10 cellular contexts compared by ENCODE assay signal in genomic region chr4:153655928-153656327, GRCh38. TPM values are rescaled to one million over a fixed set of nuclear protein-coding genes. Genes with fewer than 3 reads are reported as not detected.
DNase-seq lines count a peak whose midpoint lies in the region; ATAC-seq and TF ChIP-seq lines count a peak whose summit lies in the region.
"Had no signal": no experiment of that assay in that cellular context is flagged by ENCODE, and none has a peak within 500 bp of the region (broad histone marks: within the 10 kb centered on the region; RNA-seq: fewer than 3 reads in every experiment).

No MANE protein-coding gene starts in this region.

- H3K4me3 ChIP-seq in RWPE2 (ENCODE audit: severe bottlenecking) (no peak overlapping the region), epithelial cell of esophagus (ENCODE audit: low read length) (no peak overlapping the region), mononuclear cell (ENCODE audit: low read length) (peak overlapping the region; percentile 39), tibial nerve (peak overlapping the region in 1 of 4 donors; percentile 21)

- ATAC-seq in RWPE2 (ENCODE audit: low read depth) (peak; percentile 26; the same call in 2 of the 3 replicates), HG03175 (IDR thresholded peaks at IDR 0.05; ENCODE audit: unreplicated experiment) (no peak)

- TF ChIP-seq CTCF in RWPE2 (IDR thresholded peaks at IDR 0.05; ENCODE audit: poor library complexity, severe bottlenecking) (no peak), epithelial cell of esophagus (IDR thresholded peaks at IDR 0.05; ENCODE audit: insufficient read depth, low read depth, low read length, missing control alignments) (no peak), tibial nerve (IDR thresholded peaks at IDR 0.05) (no peak)

- H3K27ac ChIP-seq in RWPE2 (ENCODE audit: poor library complexity, severe bottlenecking), result no peak overlapping the region
- peak overlapping the region in 2 of 4 donors; percentile 55 to 75 for H3K27ac ChIP-seq in tibial nerve

- no peak for TF ChIP-seq POLR2A in tibial nerve (IDR thresholded peaks at IDR 0.05)

- H3K9me3 ChIP-seq in RWPE2 (ENCODE audit: severe bottlenecking) (no peaks in the 10 kb centered on the region), mononuclear cell (ENCODE audit: low read depth, low read length) (no peaks in the 10 kb centered on the region), tibial nerve (no peaks in the 10 kb centered on the region)

- H3K27me3 ChIP-seq in RWPE2 (ENCODE audit: insufficient read depth, poor library complexity, severe bottlenecking) (no peaks in the 10 kb centered on the region), mononuclear cell (ENCODE audit: insufficient read depth, low read length) (no peaks in the 10 kb centered on the region), tibial nerve (no peaks in the 10 kb centered on the region)

- H3K36me3 ChIP-seq in RWPE2 (ENCODE audit: low read depth) (no peaks in the 10 kb centered on the region), tibial nerve (no peaks in the 10 kb centered on the region)

- H3K4me1 ChIP-seq in RWPE2 (ENCODE audit: insufficient read depth, poor library complexity, severe bottlenecking), result peaks cover 31% of the 10 kb centered on the region
- peaks cover 90% of the 10 kb centered on the region for H3K4me1 ChIP-seq in mononuclear cell (ENCODE audit: insufficient read depth, low read length)
- peaks cover 0 to 6% (median 0%) of the 10 kb centered on the region in 4 donors for H3K4me1 ChIP-seq in tibial nerve

- WGBS in tibial nerve, 2 donors, result 53 to 59% methylated on average over 4 of the region's 4 CpGs

- DNase-seq in RWPE2 (ENCODE audit: low spot score), result no peak
- peak; percentile 76 for DNase-seq in epithelial cell of esophagus (ENCODE audit: low read depth)
- DNase-seq in tibial nerve (ENCODE audit: low spot score in 2 of 2), result peak; percentile 60 to 64
- no peak for DNase-seq in activated naive CD4-positive, alpha-beta T cell treated with anti-CD3 and anti-CD28 coated beads, Interleukin-2, amount 50 U/mL, for 16 hours
- DNase-seq in activated CD4-positive, alpha-beta T cell treated with anti-CD3 and anti-CD28 coated beads for 4 hours, result no peak
- DNase-seq: activated naive CD8-positive, alpha-beta T cell treated with anti-CD3 and anti-CD28 coated beads, Interleukin-2, amount 10 ng/mL, durations not matched to agents 7 days and 5 days; kidney; NCI-H1417 had no signal

- TF ChIP-seq EP300 in tibial nerve (IDR thresholded peaks at IDR 0.05), result peak; percentile 78 to 88

RNA-seq across cellular contexts. Expression of gene TLR2, which starts 28.2 kb away (rescaled TPM):
- 155 TPM for total RNA-seq in mononuclear cell
- 10 to 100 TPM; 25.1 to 44.6 (median 36.3) TPM for total RNA-seq in tibial nerve

Comparison
In these comparisons a context has a peak if more than half of its experiments do, and no peak if none do; other contexts are left out.
1. DNase-seq: peak in epithelial cell of esophagus (single experiment) and tibial nerve (2 of 2); none in RWPE2 (single experiment), activated naive CD4-positive, alpha-beta T cell treated with anti-CD3 and anti-CD28 coated beads, Interleukin-2, amount 50 U/mL, for 16 hours (single experiment) and activated CD4-positive, alpha-beta T cell treated with anti-CD3 and anti-CD28 coated beads for 4 hours (0 of 2).